Comparison of ENCODE assay signal across 1 cellular context in genomic region chrX:19003756-19004155, GRCh38.
TF ChIP-seq lines count a peak whose summit lies in the region.

No MANE protein-coding gene starts in this region.

TF ChIP-seq in A549, 52 proteins besides CTCF, POLR2A, EP300 and RAD21:
- no peak for TF ChIP-seq JUN (IDR thresholded peaks at IDR 0.05)
- no peak for TF ChIP-seq HEYL (CRISPR knock-in tag; IDR thresholded peaks at IDR 0.05)
- no peak for TF ChIP-seq SMC3 (IDR thresholded peaks at IDR 0.05)
- no peak for TF ChIP-seq ATOH8 (CRISPR knock-in tag; IDR thresholded peaks at IDR 0.05; ENCODE audit: low read depth)
- TF ChIP-seq, protein P1, sequence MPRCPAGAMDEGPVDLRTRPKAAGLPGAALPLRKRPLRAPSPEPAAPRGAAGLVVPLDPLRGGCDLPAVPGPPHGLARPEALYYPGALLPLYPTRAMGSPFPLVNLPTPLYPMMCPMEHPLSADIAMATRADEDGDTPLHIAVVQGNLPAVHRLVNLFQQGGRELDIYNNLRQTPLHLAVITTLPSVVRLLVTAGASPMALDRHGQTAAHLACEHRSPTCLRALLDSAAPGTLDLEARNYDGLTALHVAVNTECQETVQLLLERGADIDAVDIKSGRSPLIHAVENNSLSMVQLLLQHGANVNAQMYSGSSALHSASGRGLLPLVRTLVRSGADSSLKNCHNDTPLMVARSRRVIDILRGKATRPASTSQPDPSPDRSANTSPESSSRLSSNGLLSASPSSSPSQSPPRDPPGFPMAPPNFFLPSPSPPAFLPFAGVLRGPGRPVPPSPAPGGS (IDR thresholded peaks at IDR 0.05): no peak
- TF ChIP-seq, protein P2, sequence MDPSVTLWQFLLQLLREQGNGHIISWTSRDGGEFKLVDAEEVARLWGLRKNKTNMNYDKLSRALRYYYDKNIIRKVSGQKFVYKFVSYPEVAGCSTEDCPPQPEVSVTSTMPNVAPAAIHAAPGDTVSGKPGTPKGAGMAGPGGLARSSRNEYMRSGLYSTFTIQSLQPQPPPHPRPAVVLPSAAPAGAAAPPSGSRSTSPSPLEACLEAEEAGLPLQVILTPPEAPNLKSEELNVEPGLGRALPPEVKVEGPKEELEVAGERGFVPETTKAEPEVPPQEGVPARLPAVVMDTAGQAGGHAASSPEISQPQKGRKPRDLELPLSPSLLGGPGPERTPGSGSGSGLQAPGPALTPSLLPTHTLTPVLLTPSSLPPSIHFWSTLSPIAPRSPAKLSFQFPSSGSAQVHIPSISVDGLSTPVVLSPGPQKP (IDR thresholded peaks at IDR 0.05; ENCODE audit: low read depth, low read length): no peak
- TF ChIP-seq, protein P3, sequence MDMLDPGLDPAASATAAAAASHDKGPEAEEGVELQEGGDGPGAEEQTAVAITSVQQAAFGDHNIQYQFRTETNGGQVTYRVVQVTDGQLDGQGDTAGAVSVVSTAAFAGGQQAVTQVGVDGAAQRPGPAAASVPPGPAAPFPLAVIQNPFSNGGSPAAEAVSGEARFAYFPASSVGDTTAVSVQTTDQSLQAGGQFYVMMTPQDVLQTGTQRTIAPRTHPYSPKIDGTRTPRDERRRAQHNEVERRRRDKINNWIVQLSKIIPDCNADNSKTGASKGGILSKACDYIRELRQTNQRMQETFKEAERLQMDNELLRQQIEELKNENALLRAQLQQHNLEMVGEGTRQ (IDR thresholded peaks at IDR 0.05): no peak
- no peak for TF ChIP-seq ZNF302 (CRISPR knock-in tag; IDR thresholded peaks at IDR 0.05)
- no peak for TF ChIP-seq FOXS1 (CRISPR knock-in tag; IDR thresholded peaks at IDR 0.05)
- TF ChIP-seq FOSB (CRISPR knock-in tag; IDR thresholded peaks at IDR 0.05): no peak
- TF ChIP-seq, protein P4, sequence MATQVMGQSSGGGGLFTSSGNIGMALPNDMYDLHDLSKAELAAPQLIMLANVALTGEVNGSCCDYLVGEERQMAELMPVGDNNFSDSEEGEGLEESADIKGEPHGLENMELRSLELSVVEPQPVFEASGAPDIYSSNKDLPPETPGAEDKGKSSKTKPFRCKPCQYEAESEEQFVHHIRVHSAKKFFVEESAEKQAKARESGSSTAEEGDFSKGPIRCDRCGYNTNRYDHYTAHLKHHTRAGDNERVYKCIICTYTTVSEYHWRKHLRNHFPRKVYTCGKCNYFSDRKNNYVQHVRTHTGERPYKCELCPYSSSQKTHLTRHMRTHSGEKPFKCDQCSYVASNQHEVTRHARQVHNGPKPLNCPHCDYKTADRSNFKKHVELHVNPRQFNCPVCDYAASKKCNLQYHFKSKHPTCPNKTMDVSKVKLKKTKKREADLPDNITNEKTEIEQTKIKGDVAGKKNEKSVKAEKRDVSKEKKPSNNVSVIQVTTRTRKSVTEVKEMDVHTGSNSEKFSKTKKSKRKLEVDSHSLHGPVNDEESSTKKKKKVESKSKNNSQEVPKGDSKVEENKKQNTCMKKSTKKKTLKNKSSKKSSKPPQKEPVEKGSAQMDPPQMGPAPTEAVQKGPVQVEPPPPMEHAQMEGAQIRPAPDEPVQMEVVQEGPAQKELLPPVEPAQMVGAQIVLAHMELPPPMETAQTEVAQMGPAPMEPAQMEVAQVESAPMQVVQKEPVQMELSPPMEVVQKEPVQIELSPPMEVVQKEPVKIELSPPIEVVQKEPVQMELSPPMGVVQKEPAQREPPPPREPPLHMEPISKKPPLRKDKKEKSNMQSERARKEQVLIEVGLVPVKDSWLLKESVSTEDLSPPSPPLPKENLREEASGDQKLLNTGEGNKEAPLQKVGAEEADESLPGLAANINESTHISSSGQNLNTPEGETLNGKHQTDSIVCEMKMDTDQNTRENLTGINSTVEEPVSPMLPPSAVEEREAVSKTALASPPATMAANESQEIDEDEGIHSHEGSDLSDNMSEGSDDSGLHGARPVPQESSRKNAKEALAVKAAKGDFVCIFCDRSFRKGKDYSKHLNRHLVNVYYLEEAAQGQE (IDR thresholded peaks at IDR 0.05): no peak
- TF ChIP-seq CBX8 (IDR thresholded peaks at IDR 0.05): no peak
- no peak for TF ChIP-seq GATA3 (IDR thresholded peaks at IDR 0.05; ENCODE audit: borderline replicate concordance)
- no peak for TF ChIP-seq HOXA7 (CRISPR knock-in tag; IDR thresholded peaks at IDR 0.05)
- TF ChIP-seq, protein P5, sequence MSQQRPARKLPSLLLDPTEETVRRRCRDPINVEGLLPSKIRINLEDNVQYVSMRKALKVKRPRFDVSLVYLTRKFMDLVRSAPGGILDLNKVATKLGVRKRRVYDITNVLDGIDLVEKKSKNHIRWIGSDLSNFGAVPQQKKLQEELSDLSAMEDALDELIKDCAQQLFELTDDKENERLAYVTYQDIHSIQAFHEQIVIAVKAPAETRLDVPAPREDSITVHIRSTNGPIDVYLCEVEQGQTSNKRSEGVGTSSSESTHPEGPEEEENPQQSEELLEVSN (IDR thresholded peaks at IDR 0.05; ENCODE audit: borderline replicate concordance, low read depth): no peak
- TF ChIP-seq FOSL2 (IDR thresholded peaks at IDR 0.05): no peak
- TF ChIP-seq FOSL2 (CRISPR knock-in tag; IDR thresholded peaks at IDR 0.05): no peak
- TF ChIP-seq POLR2AphosphoS2 (conservative IDR thresholded peaks at IDR 0.05; ENCODE audit: low read length): no peak
- no peak for TF ChIP-seq CHD4 (IDR thresholded peaks at IDR 0.05; ENCODE audit: borderline replicate concordance)
- TF ChIP-seq JUNB (IDR thresholded peaks at IDR 0.05): no peak
- no peak for TF ChIP-seq PHF8 (IDR thresholded peaks at IDR 0.05; ENCODE audit: borderline replicate concordance, low read depth)
TF ChIP-seq in A549: peak in this region for 0.
